Comparison of ENCODE assay signal across 8 cellular contexts in the genomic region with DNA sequence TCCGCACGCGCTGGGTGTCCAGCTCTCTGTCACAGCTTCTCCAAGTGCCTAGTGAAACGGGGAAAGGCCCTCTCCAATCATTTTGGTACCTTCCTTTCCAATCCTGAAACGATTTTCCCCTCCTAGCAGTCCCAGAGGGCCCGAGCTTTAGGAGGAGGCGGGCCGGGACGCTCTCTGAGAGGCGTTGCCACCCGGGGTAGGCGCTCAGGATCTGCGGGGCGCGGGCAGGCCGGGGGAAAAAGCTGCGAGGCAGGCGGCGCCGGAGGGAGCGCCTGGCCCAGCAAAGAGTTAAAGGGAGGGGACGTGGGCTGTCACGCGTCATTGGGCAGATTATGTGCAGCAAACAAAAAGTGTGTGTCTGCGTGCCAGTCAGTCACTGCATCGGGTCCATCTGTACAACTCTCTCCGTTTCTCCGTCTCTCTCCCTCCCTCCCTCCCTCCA. TPM values are rescaled to one million over a fixed set of nuclear protein-coding genes. Genes with fewer than 3 reads are reported as not detected.
DNase-seq lines count a peak whose midpoint lies in the region; ATAC-seq and TF ChIP-seq lines count a peak whose summit lies in the region.

TSS of gene PRDM8 (plus strand) at position 372 of the 442 bp plus-strand sequence. CDS start 2,578 bp downstream, outside the sequence.

- peak within 1 kb of the TSS in 58 of 59 donors; percentile 77 to 96 (median 92) for H3K27ac ChIP-seq in dorsolateral prefrontal cortex
- H3K27ac ChIP-seq in naive thymus-derived CD4-positive, alpha-beta T cell (ENCODE audit: low read depth, low read length) = no peak within 1 kb of the TSS

- peak within 1 kb of the TSS; percentile 51 to 89 (median 80) for H3K4me3 Mint-ChIP-seq in naive thymus-derived CD4-positive, alpha-beta T cell

- peak; percentile 34 for DNase-seq in activated CD4-positive, alpha-beta T cell treated with anti-CD3 and anti-CD28 coated beads for 1 hour
- DNase-seq in activated CD4-positive, alpha-beta T cell treated with anti-CD3 and anti-CD28 coated beads, Interleukin-2, amount 50 U/mL, for 1 hour = no peak
- DNase-seq in dorsolateral prefrontal cortex = peak; percentile 32 to 88 (median 84)
- DNase-seq in naive thymus-derived CD4-positive, alpha-beta T cell = peak in 5 of 9 donors; percentile 26 to 48 (median 40)
- no peak for DNase-seq in 8988T

- no peaks in the 10 kb centered on the region for H3K36me3 ChIP-seq in naive thymus-derived CD4-positive, alpha-beta T cell (ENCODE audit: control insufficient read depth in 2 of 3, insufficient read depth in 3 of 3, low read length in 3 of 3)

- no peaks in the 10 kb centered on the region for H3K9me3 Mint-ChIP-seq in naive thymus-derived CD4-positive, alpha-beta T cell

- H3K27me3 ChIP-seq in dorsolateral prefrontal cortex = peaks cover 0 to 98% (median 47%) of the 10 kb centered on the region in 45 donors
- no peaks in the 10 kb centered on the region for H3K27me3 ChIP-seq in naive thymus-derived CD4-positive, alpha-beta T cell (ENCODE audit: control insufficient read depth in 2 of 2, insufficient read depth in 2 of 2, low read length in 2 of 2)

- peak; percentile 80 for ATAC-seq in SK-N-SH treated with all-trans-retinoic acid at 6 μM for 48 hours
- peak; percentile 65 for ATAC-seq in naive thymus-derived CD4-positive, alpha-beta T cell
- no peak for ATAC-seq in GM19452 (IDR thresholded peaks at IDR 0.05; ENCODE audit: unreplicated experiment)
- no peak for ATAC-seq in HG02973 (IDR thresholded peaks at IDR 0.05; ENCODE audit: unreplicated experiment)

- no peaks in the 10 kb centered on the region for H3K9me3 ChIP-seq in naive thymus-derived CD4-positive, alpha-beta T cell (ENCODE audit: control insufficient read depth in 2 of 3, low read length in 3 of 3)

- CTCF ChIA-PET in naive thymus-derived CD4-positive, alpha-beta T cell (lab: Charles Lee) = interaction anchor here (0.6 to 2.4 kb wide), 4 partner anchors 10 to 16 kb away, joined by 3 to 8 read pairs (median 4); no protein-coding TSS in a partner anchor

- H3K36me3 Mint-ChIP-seq in naive thymus-derived CD4-positive, alpha-beta T cell = peaks cover 0 to 38% (median 11%) of the 10 kb centered on the region in 5 donors

- peak within 1 kb of the TSS in 4 of 9 donors; percentile 20 to 67 (median 28) for H3K27ac Mint-ChIP-seq in naive thymus-derived CD4-positive, alpha-beta T cell

- peak within 1 kb of the TSS; percentile 39 to 80 (median 66) for H3K4me3 ChIP-seq in dorsolateral prefrontal cortex
- peak within 1 kb of the TSS; percentile 32 for H3K4me3 ChIP-seq in naive thymus-derived CD4-positive, alpha-beta T cell (ENCODE audit: low read length)

- peaks cover 8 to 12% of the 10 kb centered on the region in 2 donors for H3K4me1 ChIP-seq in naive thymus-derived CD4-positive, alpha-beta T cell (ENCODE audit: control insufficient read depth in 2 of 2, insufficient read depth in 2 of 2, low read length in 2 of 2)

- POLR2A ChIA-PET in naive thymus-derived CD4-positive, alpha-beta T cell (lab: Charles Lee) = interaction anchor here (1.2 kb wide), 1 partner anchor 72 kb away, joined by 4 read pairs; no protein-coding TSS in a partner anchor

- peaks cover 25 to 44% (median 34%) of the 10 kb centered on the region in 7 donors for H3K4me1 Mint-ChIP-seq in naive thymus-derived CD4-positive, alpha-beta T cell

- H3K27me3 Mint-ChIP-seq in naive thymus-derived CD4-positive, alpha-beta T cell = peaks cover 33 to 80% (median 42%) of the 10 kb centered on the region in 5 donors

- TF ChIP-seq CTCF in dorsolateral prefrontal cortex (IDR thresholded peaks at IDR 0.05 in 54 of 56, conservative IDR thresholded peaks at IDR 0.05 in 2 of 56; ENCODE audit: low read depth in 1 of 56, partially characterized antibody in 56 of 56) = peak in 6 of 56 donors; percentile 10 to 33 (median 18)

- intact Hi-C loops in dorsolateral prefrontal cortex (cut with DNase I) = no loop called here
- intact Hi-C loops in naive thymus-derived CD4-positive, alpha-beta T cell (cut with micrococcal nuclease) = loop anchor here in 1 of 2 donors (1.0 kb wide), 1 partner anchor 12 kb away; no protein-coding TSS in a partner anchor

TF ChIP-seq in SK-N-SH treated with all-trans-retinoic acid at 6 μM for 48 hours, 23 proteins besides CTCF, POLR2A, EP300 and RAD21:
- no peak for TF ChIP-seq CSRNP3 (CRISPR knock-in tag; IDR thresholded peaks at IDR 0.05)
- TF ChIP-seq, protein P1, sequence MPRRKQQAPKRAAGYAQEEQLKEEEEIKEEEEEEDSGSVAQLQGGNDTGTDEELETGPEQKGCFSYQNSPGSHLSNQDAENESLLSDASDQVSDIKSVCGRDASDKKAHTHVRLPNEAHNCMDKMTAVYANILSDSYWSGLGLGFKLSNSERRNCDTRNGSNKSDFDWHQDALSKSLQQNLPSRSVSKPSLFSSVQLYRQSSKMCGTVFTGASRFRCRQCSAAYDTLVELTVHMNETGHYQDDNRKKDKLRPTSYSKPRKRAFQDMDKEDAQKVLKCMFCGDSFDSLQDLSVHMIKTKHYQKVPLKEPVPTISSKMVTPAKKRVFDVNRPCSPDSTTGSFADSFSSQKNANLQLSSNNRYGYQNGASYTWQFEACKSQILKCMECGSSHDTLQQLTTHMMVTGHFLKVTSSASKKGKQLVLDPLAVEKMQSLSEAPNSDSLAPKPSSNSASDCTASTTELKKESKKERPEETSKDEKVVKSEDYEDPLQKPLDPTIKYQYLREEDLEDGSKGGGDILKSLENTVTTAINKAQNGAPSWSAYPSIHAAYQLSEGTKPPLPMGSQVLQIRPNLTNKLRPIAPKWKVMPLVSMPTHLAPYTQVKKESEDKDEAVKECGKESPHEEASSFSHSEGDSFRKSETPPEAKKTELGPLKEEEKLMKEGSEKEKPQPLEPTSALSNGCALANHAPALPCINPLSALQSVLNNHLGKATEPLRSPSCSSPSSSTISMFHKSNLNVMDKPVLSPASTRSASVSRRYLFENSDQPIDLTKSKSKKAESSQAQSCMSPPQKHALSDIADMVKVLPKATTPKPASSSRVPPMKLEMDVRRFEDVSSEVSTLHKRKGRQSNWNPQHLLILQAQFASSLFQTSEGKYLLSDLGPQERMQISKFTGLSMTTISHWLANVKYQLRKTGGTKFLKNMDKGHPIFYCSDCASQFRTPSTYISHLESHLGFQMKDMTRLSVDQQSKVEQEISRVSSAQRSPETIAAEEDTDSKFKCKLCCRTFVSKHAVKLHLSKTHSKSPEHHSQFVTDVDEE (CRISPR knock-in tag; IDR thresholded peaks at IDR 0.05) = 0 out of 2 replicates have a peak, but pooled peaks have one; percentile 24

RNA-seq across cellular contexts. Expression of gene PRDM8, which starts in this region (rescaled TPM):
- total RNA-seq in dorsolateral prefrontal cortex = 10 to 100 TPM; 24.7 to 79.2 (median 50.1) TPM
- total RNA-seq in naive thymus-derived CD4-positive, alpha-beta T cell = 10 to 100 TPM in 3 of 5 experiments, 1 to 10 TPM in 2; 4.2 to 13.7 (median 10.4) TPM
- polyA plus RNA-seq in naive thymus-derived CD4-positive, alpha-beta T cell = 1 to 10 TPM; 1.3 to 2.5 TPM

Comparison
In these comparisons a context has a peak if more than half of its experiments do, and no peak if none do; other contexts are left out.
1. DNase-seq: peak in activated CD4-positive, alpha-beta T cell treated with anti-CD3 and anti-CD28 coated beads for 1 hour (single experiment), dorsolateral prefrontal cortex (10 of 10) and naive thymus-derived CD4-positive, alpha-beta T cell (5 of 9); none in activated CD4-positive, alpha-beta T cell treated with anti-CD3 and anti-CD28 coated beads, Interleukin-2, amount 50 U/mL, for 1 hour (single experiment) and 8988T (single experiment).
2. ATAC-seq: peak in SK-N-SH treated with all-trans-retinoic acid at 6 μM for 48 hours (single experiment) and naive thymus-derived CD4-positive, alpha-beta T cell (single experiment); none in GM19452 (single experiment) and HG02973 (single experiment).